Comparison of ENCODE assay signal across 38 cellular contexts in genomic region chr13:38969187-38969586, GRCh38. TPM values are rescaled to one million over a fixed set of nuclear protein-coding genes. Genes with fewer than 3 reads are reported as not detected.
"Had no signal": no experiment of that assay in that cellular context is flagged by ENCODE, and none has a peak within 500 bp of the region (broad histone marks: within the 10 kb centered on the region; RNA-seq: fewer than 3 reads in every experiment).

No MANE protein-coding gene starts in this region.

- DNase-seq: Karpas-422, Kasumi-1, MG63, MM.1S, MV-4-11, NCI-H1048, NCI-H1092, NCI-H1092 treated with DMSO at 0.1 percent for 48 hours, NCI-H1105, NCI-H1105 treated with DMSO at 0.1 percent for 48 hours, NCI-H1417, NCI-H1417 treated with DMSO at 0.1 percent for 48 hours, NCI-H1436, NCI-H1436 treated with DMSO at 0.1 percent for 48 hours, NCI-H146, NCI-H1694, NCI-H1694 treated with DMSO at 0.1 percent for 48 hours, NCI-H187, NCI-H187 treated with DMSO at 0.1 percent for 48 hours, NCI-H1930, NCI-H2029, NCI-H2029 treated with DMSO at 0.1 percent for 48 hours, NCI-H2081, NCI-H2081 treated with DMSO at 0.1 percent for 48 hours, NCI-H2107, NCI-H2171, NCI-H2171 treated with DMSO at 0.1 percent for 48 hours, NCI-H2227 treated with DMSO at 0.1 percent for 48 hours, NCI-H226, NCI-H345, NCI-H446, NCI-H446 treated with DMSO at 0.1 percent for 48 hours, NCI-H510A had no signal

- H3K27ac ChIP-seq: KMS-11 had no signal

- H3K9me3 ChIP-seq: MG63 had no signal

- H3K4me2 ChIP-seq: KMS-11 had no signal

- H3K9ac ChIP-seq: KMS-11 had no signal

- H3K4me3 ChIP-seq: MG63 had no signal

- H3K36me3 ChIP-seq: MG63 had no signal

RNA-seq across cellular contexts. Expression of gene STOML3, which starts 21.4 kb away (rescaled TPM):
- total RNA-seq: LHCN-M2, M059J, MCF 10A, NCI-H460 had no signal
